ENCODE assay signal across 24 cellular contexts in genomic region chr2:126725580-126725979, GRCh38.
"Had no signal": no experiment of that assay in that cellular context is flagged by ENCODE, and none has a peak within 500 bp of the region (broad histone marks: within the 10 kb centered on the region; RNA-seq: fewer than 3 reads in every experiment).

No MANE protein-coding gene starts in this region.

- H3K9me3 ChIP-seq: testis, thyroid gland, vagina had no signal

- H3K4me1 ChIP-seq: stomach, suprapubic skin, testis, thyroid gland, transverse colon, upper lobe of right lung, uterus had no signal

- DNase-seq: stimulated activated CD4-positive, alpha-beta T cell treated with anti-CD3 and anti-CD28 coated beads, Interleukin-2, amount 100 ng/mL, for 48 hours; stimulated activated CD4-positive, alpha-beta T cell treated with anti-CD3 and anti-CD28 coated beads, Interleukin-4, amount 100 ng/mL, for 1 hour; stimulated activated CD4-positive, alpha-beta T cell treated with anti-CD3 and anti-CD28 coated beads, Interleukin-4, amount 100 ng/mL, for 24 hours; stimulated activated CD4-positive, alpha-beta T cell treated with anti-CD3 and anti-CD28 coated beads, Interleukin-4, amount 100 ng/mL, for 4 hours; stimulated activated CD8-positive, alpha-beta memory T cell treated with anti-CD3 and anti-CD28 coated beads, Interleukin-4, amount 100 ng/mL, for 48 hours; stimulated activated naive B cell treated with anti-CD40 and anti-IgM and Interleukin-4, amounts not matched to agents 10 μg/mL and 1 μg/mL and 100 μg/mL, for 72 hours; stimulated activated naive CD4-positive, alpha-beta T cell; stimulated activated naive CD4-positive, alpha-beta T cell treated with Interleukin-2 at 50 U/mL for 16 hours; stimulated activated naive CD8-positive, alpha-beta T cell treated with anti-CD3 and anti-CD28 coated beads, Interleukin-15, amount 100 ng/mL, for 72 hours; stimulated activated naive CD8-positive, alpha-beta T cell treated with anti-CD3 and anti-CD28 coated beads, Interleukin-15, Interleukin-2, amounts not matched to agents 100 U/mL and 50 U/mL, for 24 hours; stomach; substantia nigra; testis; thyroid gland; tibial artery; transverse colon; trophoblast cell; upper lobe of left lung; upper lobe of right lung; uterus had no signal

- H3K36me3 ChIP-seq: stomach, suprapubic skin, thoracic aorta, thyroid gland, tibial artery, tibial nerve, transverse colon, upper lobe of left lung, upper lobe of right lung, uterus, vagina had no signal

- H3K4me3 ChIP-seq: stomach, suprapubic skin, testis, thoracic aorta, thyroid gland, tibial artery, tibial nerve, transverse colon, upper lobe of left lung, upper lobe of right lung, uterus, vagina had no signal

- H3K27ac ChIP-seq: stomach, suprapubic skin, testis, thoracic aorta, thyroid gland, tibial artery, tibial nerve, transverse colon, upper lobe of left lung, upper lobe of right lung, uterus, vagina had no signal
